Comparison of ENCODE assay signal across 1 cellular context in genomic region chr1:212608209-212608955, GRCh38.
TF ChIP-seq lines count a peak whose summit lies in the region.

TSS of gene ATF3 (plus strand) at chr1:212608761. CDS start at chr1:212615022, 6,261 bp downstream.

TF ChIP-seq in HEK293, 187 proteins besides CTCF, POLR2A, EP300 and RAD21 (continued from another document):
- TF ChIP-seq ZNF18 (tag by site-specific recombination; IDR thresholded peaks at IDR 0.05) = peak; percentile 53
- TF ChIP-seq SETDB1 (IDR thresholded peaks at IDR 0.05; ENCODE audit: insufficient read length, low read length) = no peak
- peak; percentile 27; the same call in 1 of the 2 replicates for TF ChIP-seq ZNF146 (tag by site-specific recombination; IDR thresholded peaks at IDR 0.05)
- no peak for TF ChIP-seq ZNF791 (tag by site-specific recombination; IDR thresholded peaks at IDR 0.05)
- TF ChIP-seq ZNF518A (tag by site-specific recombination; conservative IDR thresholded peaks at IDR 0.05; ENCODE audit: low read depth) = no peak
- TF ChIP-seq ZNF266 (tag by site-specific recombination; IDR thresholded peaks at IDR 0.05; ENCODE audit: low read depth) = no peak
TF ChIP-seq in HEK293: peak in this region for 83.
